Comparison of ENCODE assay signal across 10 cellular contexts in the genomic region with DNA sequence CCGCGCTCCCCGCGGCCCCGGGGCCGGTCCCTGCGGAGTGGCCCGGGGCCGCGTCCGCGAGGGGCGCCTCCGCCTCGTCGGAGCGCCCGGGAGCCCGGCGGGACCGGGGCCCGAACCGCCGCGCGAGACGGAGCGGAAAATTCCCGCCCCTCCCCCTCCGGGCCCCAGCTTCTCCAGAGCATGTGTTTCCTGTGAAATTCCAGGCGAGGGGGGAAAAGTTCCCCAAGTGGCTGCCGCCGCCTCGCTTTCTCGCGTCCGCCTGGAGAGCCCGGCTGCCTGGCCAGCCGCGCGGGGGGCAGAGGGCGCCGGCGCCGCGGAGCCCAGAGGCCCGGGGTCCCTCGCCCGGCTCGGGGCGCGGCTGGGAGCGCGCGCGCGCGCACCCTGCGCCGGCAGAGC. TPM values are rescaled to one million over a fixed set of nuclear protein-coding genes. Genes with fewer than 3 reads are reported as not detected.
DNase-seq lines count a peak whose midpoint lies in the region; ATAC-seq and TF ChIP-seq lines count a peak whose summit lies in the region.
"Had no signal": no experiment of that assay in that cellular context is flagged by ENCODE, and none has a peak within 500 bp of the region (broad histone marks: within the 10 kb centered on the region; RNA-seq: fewer than 3 reads in every experiment).

No MANE protein-coding gene starts in this region.

- 0 to 1% (median 0%) methylated on average over 30 to 60 of the region's 60 CpGs for WGBS in psoas muscle, 3 donors

- TF ChIP-seq POLR2A in Peyer's patch (IDR thresholded peaks at IDR 0.05), result no peak

- no peak overlapping the region for H3K27ac Mint-ChIP-seq in glutamatergic neuron (ENCODE audit: unreplicated experiment)
- H3K27ac Mint-ChIP-seq: T-helper 2 cell treated with Interferon-gamma antibody and Interleukin-4, amounts not matched to agents 5 μg/mL and 100 μg/mL, for 36 hours had no signal

- H3K27me3 ChIP-seq in Peyer's patch, result no peaks in the 10 kb centered on the region
- H3K27me3 ChIP-seq in psoas muscle (ENCODE audit: insufficient read depth in 3 of 3, low read length in 2 of 3), result peaks cover 10 to 66% (median 25%) of the 10 kb centered on the region in 3 donors

- H3K27me3 Mint-ChIP-seq in glutamatergic neuron (ENCODE audit: unreplicated experiment), result peaks cover 21% of the 10 kb centered on the region

- TF ChIP-seq CTCF in Peyer's patch (IDR thresholded peaks at IDR 0.05) (no peak), glutamatergic neuron (IDR thresholded peaks at IDR 0.05; ENCODE audit: partially characterized antibody, unreplicated experiment) (no peak), psoas muscle (IDR thresholded peaks at IDR 0.05) (no peak)

- H3K9me3 ChIP-seq in Peyer's patch, result no peaks in the 10 kb centered on the region
- no peaks in the 10 kb centered on the region for H3K9me3 ChIP-seq in psoas muscle

- H3K4me3 ChIP-seq in Peyer's patch (peak overlapping the region; percentile 29 to 67 (median 48)), psoas muscle (peak overlapping the region; percentile 70)

- H3K4me3 Mint-ChIP-seq in glutamatergic neuron (ENCODE audit: unreplicated experiment), result no peak overlapping the region

- peaks cover 11% of the 10 kb centered on the region for H3K4me1 Mint-ChIP-seq in glutamatergic neuron (ENCODE audit: low read depth, unreplicated experiment)

- H3K9me3 Mint-ChIP-seq in glutamatergic neuron (ENCODE audit: unreplicated experiment), result peaks cover 4% of the 10 kb centered on the region
- H3K9me3 Mint-ChIP-seq: T-helper 2 cell treated with Interferon-gamma antibody and Interleukin-4, amounts not matched to agents 5 μg/mL and 100 μg/mL, for 36 hours had no signal

- intact Hi-C loops in psoas muscle (cut with DNase I), result loop anchor here in 1 of 2 donors (10.0 kb wide), 1 partner anchor 231 kb away; no protein-coding TSS in a partner anchor

- H3K36me3 Mint-ChIP-seq in glutamatergic neuron (ENCODE audit: unreplicated experiment), result no peaks in the 10 kb centered on the region

- DNase-seq in D341Med (ENCODE audit: low spot score), result peak; percentile 65
- no peak for DNase-seq in Peyer's patch
- peak; percentile 34 for DNase-seq in glutamatergic neuron
- peak; percentile 41 to 58 for DNase-seq in psoas muscle
- no peak for DNase-seq in NCI-H187 (lab: John Stamatoyannopoulos, UW)
- no peak for DNase-seq in medulla oblongata (ENCODE audit: extremely low spot score)
- no peak for DNase-seq in retina
- no peak for DNase-seq in activated CD4-positive, CD25-positive, alpha-beta regulatory T cell treated with anti-CD3 and anti-CD28 coated beads, Interleukin-2, amount 50 U/mL, for 72 hours
- DNase-seq: Karpas-422 had no signal

- ATAC-seq in psoas muscle, result no peak

- H3K36me3 ChIP-seq in Peyer's patch (no peaks in the 10 kb centered on the region), psoas muscle (ENCODE audit: insufficient read depth in 1 of 2, low read depth in 1 of 2) (no peaks in the 10 kb centered on the region)

- H3K27ac ChIP-seq in Peyer's patch, result peak overlapping the region in 3 of 4 donors; percentile 40 to 86 (median 49)
- peak overlapping the region; percentile 42 for H3K27ac ChIP-seq in psoas muscle

- peaks cover 0 to 14% (median 0%) of the 10 kb centered on the region in 4 donors for H3K4me1 ChIP-seq in Peyer's patch
- H3K4me1 ChIP-seq in psoas muscle, result no peaks in the 10 kb centered on the region

RNA-seq across cellular contexts. Expression of gene CACNA1C, which starts 0.9 kb away (rescaled TPM):
- total RNA-seq in Peyer's patch (10 to 100 TPM in 3 of 4 donors, 1 to 10 TPM in 1; 9.7 to 42.1 (median 18.1) TPM), glutamatergic neuron (ENCODE audit: unreplicated experiment) (11.0 TPM), psoas muscle (1 to 10 TPM in 3 of 4 donors, under 1 TPM in 1; 0.95 to 2.9 (median 1.3) TPM)
- under 1 TPM; 0.26 to 0.48 (median 0.46) TPM for polyA plus RNA-seq in psoas muscle

RNA-seq across cellular contexts. Expression of gene DCP1B, which starts 49.4 kb away (rescaled TPM):
- total RNA-seq in Peyer's patch (10 to 100 TPM; 14.7 to 54.5 (median 18.6) TPM), glutamatergic neuron (ENCODE audit: unreplicated experiment) (14.2 TPM), psoas muscle (10 to 100 TPM in 1 of 4 donors, 1 to 10 TPM in 3; 8.7 to 13.8 (median 9.9) TPM)
- polyA plus RNA-seq in psoas muscle, result 10 to 100 TPM in 1 of 3 donors, 1 to 10 TPM in 2; 1.7 to 13.0 (median 8.4) TPM

Comparison
In these comparisons a context has a peak if more than half of its experiments do, and no peak if none do; other contexts are left out.
1. DNase-seq: peak in D341Med (single experiment), glutamatergic neuron (single experiment) and psoas muscle (2 of 2); none in Peyer's patch (0 of 3), NCI-H187 (0 of 2), medulla oblongata (single experiment), retina (single experiment) and activated CD4-positive, CD25-positive, alpha-beta regulatory T cell treated with anti-CD3 and anti-CD28 coated beads, Interleukin-2, amount 50 U/mL, for 72 hours (single experiment).